ENCODE assay signal across 8 cellular contexts in the genomic region with DNA sequence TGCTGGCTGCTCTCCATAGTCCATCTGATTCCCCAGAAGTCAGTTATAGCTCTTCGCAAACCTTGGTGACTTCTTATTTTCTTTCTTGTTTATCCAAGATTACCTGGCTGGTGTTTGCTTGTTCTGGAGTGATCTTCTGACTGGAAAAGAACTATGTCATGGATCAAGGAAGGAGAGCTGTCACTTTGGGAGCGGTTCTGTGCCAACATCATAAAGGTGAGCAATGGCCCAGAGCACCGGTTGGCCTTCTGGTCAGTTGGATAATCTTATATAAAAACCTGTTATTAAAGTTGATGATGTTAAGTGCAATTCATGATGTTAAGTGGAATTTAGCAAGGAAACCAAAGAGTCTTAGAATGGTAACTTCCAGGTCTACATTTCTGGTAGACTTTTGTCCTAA. TPM values are rescaled to one million over a fixed set of nuclear protein-coding genes. Genes with fewer than 3 reads are reported as not detected.
DNase-seq lines count a peak whose midpoint lies in the region; ATAC-seq lines count a peak whose summit lies in the region.

No MANE protein-coding gene starts in this region.

- peaks cover 14% of the 10 kb centered on the region for H3K4me1 Mint-ChIP-seq in activated T-helper 2 cell treated with anti-CD3 and anti-CD28 coated beads, Interferon-gamma antibody, Interleukin-2, Interleukin-4, amounts not matched to agents 10 μg/mL and 5 μg/mL and 100 μg/mL, durations not matched to agents 14 hours and 24 hours and 36 hours (ENCODE audit: low read depth)
- H3K4me1 Mint-ChIP-seq in stimulated activated naive B cell treated with anti-CD40 and anti-IgM and Interleukin-4, amounts not matched to agents 10 μg/mL and 1 μg/mL and 100 μg/mL, for 72 hours = peaks cover 12 to 32% of the 10 kb centered on the region in 2 donors

- peak overlapping the region; percentile 92 for H3K9ac ChIP-seq in iPS-20b (ENCODE audit: low read depth, low read length)

- no peaks in the 10 kb centered on the region for H3K9me3 Mint-ChIP-seq in activated T-helper 2 cell treated with anti-CD3 and anti-CD28 coated beads, Interferon-gamma antibody, Interleukin-2, Interleukin-4, amounts not matched to agents 10 μg/mL and 5 μg/mL and 100 μg/mL, durations not matched to agents 14 hours and 24 hours and 36 hours
- no peaks in the 10 kb centered on the region for H3K9me3 Mint-ChIP-seq in stimulated activated naive B cell treated with anti-CD40 and anti-IgM and Interleukin-4, amounts not matched to agents 10 μg/mL and 1 μg/mL and 100 μg/mL, for 72 hours

- no peak for DNase-seq in activated T-helper 2 cell treated with anti-CD3 and anti-CD28 coated beads, Interferon-gamma antibody, Interleukin-2, Interleukin-4, amounts not matched to agents 10 μg/mL and 5 μg/mL and 100 μg/mL, durations not matched to agents 14 hours and 24 hours and 36 hours (ENCODE audit: low spot score)
- no peak for DNase-seq in stimulated activated naive B cell treated with anti-CD40 and anti-IgM and Interleukin-4, amounts not matched to agents 10 μg/mL and 1 μg/mL and 100 μg/mL, for 72 hours
- DNase-seq in ecto neural progenitor cell (ENCODE audit: low spot score) (no peak), NCI-H82 treated with DMSO at 0.1 percent for 48 hours (lab: John Stamatoyannopoulos, UW; ENCODE audit: unreplicated experiment) (no peak)
- no peak for DNase-seq in NK-92 treated with Interleukin-12 subunit alpha and Interleukin-12 subunit beta, amount 100 ng/mL, for 24 hours (lab: John Stamatoyannopoulos, UW)

- peaks cover 37% of the 10 kb centered on the region for H3K36me3 ChIP-seq in iPS-20b (ENCODE audit: insufficient read depth, low read depth, low read length)

- no peak overlapping the region for H3K27ac ChIP-seq in iPS-20b (ENCODE audit: low read length)

- peaks cover 13% of the 10 kb centered on the region; the same call in 1 of the 2 replicates for H3K4me1 ChIP-seq in iPS-20b (ENCODE audit: insufficient read depth, low read length)

- peak overlapping the region; percentile 9 for H3K27ac Mint-ChIP-seq in activated T-helper 2 cell treated with anti-CD3 and anti-CD28 coated beads, Interferon-gamma antibody, Interleukin-2, Interleukin-4, amounts not matched to agents 10 μg/mL and 5 μg/mL and 100 μg/mL, durations not matched to agents 14 hours and 24 hours and 36 hours
- no peak overlapping the region for H3K27ac Mint-ChIP-seq in stimulated activated naive B cell treated with anti-CD40 and anti-IgM and Interleukin-4, amounts not matched to agents 10 μg/mL and 1 μg/mL and 100 μg/mL, for 72 hours

- intact Hi-C loops in activated T-helper 2 cell treated with anti-CD3 and anti-CD28 coated beads, Interferon-gamma antibody, Interleukin-2, Interleukin-4, amounts not matched to agents 10 μg/mL and 5 μg/mL and 100 μg/mL, durations not matched to agents 14 hours and 24 hours and 36 hours (cut with micrococcal nuclease) = loop anchor here (1.0 kb wide), 1 partner anchor 41 kb away; no protein-coding TSS in a partner anchor

- peaks cover 9% of the 10 kb centered on the region for H3K36me3 Mint-ChIP-seq in activated T-helper 2 cell treated with anti-CD3 and anti-CD28 coated beads, Interferon-gamma antibody, Interleukin-2, Interleukin-4, amounts not matched to agents 10 μg/mL and 5 μg/mL and 100 μg/mL, durations not matched to agents 14 hours and 24 hours and 36 hours (ENCODE audit: low read depth)
- peaks cover 10 to 16% of the 10 kb centered on the region in 2 donors for H3K36me3 Mint-ChIP-seq in stimulated activated naive B cell treated with anti-CD40 and anti-IgM and Interleukin-4, amounts not matched to agents 10 μg/mL and 1 μg/mL and 100 μg/mL, for 72 hours

- ATAC-seq in HG02973 (IDR thresholded peaks at IDR 0.05; ENCODE audit: unreplicated experiment) = peak; percentile 3
- no peak for ATAC-seq in stimulated activated naive B cell treated with anti-CD40 and anti-IgM and Interleukin-4, amounts not matched to agents 10 μg/mL and 1 μg/mL and 100 μg/mL, for 72 hours (replicated peaks)
- ATAC-seq in GM19395 (IDR thresholded peaks at IDR 0.05; ENCODE audit: unreplicated experiment) = no peak

- no peaks in the 10 kb centered on the region for H3K27me3 ChIP-seq in iPS-20b (ENCODE audit: insufficient read depth, low read length)

- H3K9me3 ChIP-seq in iPS-20b (ENCODE audit: insufficient read depth, low read depth, low read length) = no peaks in the 10 kb centered on the region

- H3K4me3 ChIP-seq in iPS-20b (ENCODE audit: low read length) = peak overlapping the region; percentile 94

- peak overlapping the region; percentile 93 for H3K4me3 Mint-ChIP-seq in activated T-helper 2 cell treated with anti-CD3 and anti-CD28 coated beads, Interferon-gamma antibody, Interleukin-2, Interleukin-4, amounts not matched to agents 10 μg/mL and 5 μg/mL and 100 μg/mL, durations not matched to agents 14 hours and 24 hours and 36 hours (ENCODE audit: low read depth)
- H3K4me3 Mint-ChIP-seq in stimulated activated naive B cell treated with anti-CD40 and anti-IgM and Interleukin-4, amounts not matched to agents 10 μg/mL and 1 μg/mL and 100 μg/mL, for 72 hours = peak overlapping the region; percentile 93

- peaks cover 5% of the 10 kb centered on the region for H3K27me3 Mint-ChIP-seq in activated T-helper 2 cell treated with anti-CD3 and anti-CD28 coated beads, Interferon-gamma antibody, Interleukin-2, Interleukin-4, amounts not matched to agents 10 μg/mL and 5 μg/mL and 100 μg/mL, durations not matched to agents 14 hours and 24 hours and 36 hours (ENCODE audit: low read depth)
- no peaks in the 10 kb centered on the region for H3K27me3 Mint-ChIP-seq in stimulated activated naive B cell treated with anti-CD40 and anti-IgM and Interleukin-4, amounts not matched to agents 10 μg/mL and 1 μg/mL and 100 μg/mL, for 72 hours

RNA-seq across cellular contexts. Expression of a gene that starts 0.7 kb away (rescaled TPM):
- total RNA-seq in activated T-helper 2 cell treated with anti-CD3 and anti-CD28 coated beads, Interferon-gamma antibody, Interleukin-2, Interleukin-4, amounts not matched to agents 10 μg/mL and 5 μg/mL and 100 μg/mL, durations not matched to agents 14 hours and 24 hours and 36 hours = 56.2 and 57.3 TPM in 2 replicates

RNA-seq across cellular contexts. Expression of a gene that starts 22.2 kb away (rescaled TPM):
- not detected in 2 replicates for total RNA-seq in activated T-helper 2 cell treated with anti-CD3 and anti-CD28 coated beads, Interferon-gamma antibody, Interleukin-2, Interleukin-4, amounts not matched to agents 10 μg/mL and 5 μg/mL and 100 μg/mL, durations not matched to agents 14 hours and 24 hours and 36 hours

RNA-seq across cellular contexts. Expression of a gene that starts 39.4 kb away (rescaled TPM):
- total RNA-seq in activated T-helper 2 cell treated with anti-CD3 and anti-CD28 coated beads, Interferon-gamma antibody, Interleukin-2, Interleukin-4, amounts not matched to agents 10 μg/mL and 5 μg/mL and 100 μg/mL, durations not matched to agents 14 hours and 24 hours and 36 hours = 579 and 591 TPM in 2 replicates
